Comparison of ENCODE assay signal across 7 cellular contexts in genomic region chr10:47565517-47565920, GRCh38. TPM values are rescaled to one million over a fixed set of nuclear protein-coding genes. Genes with fewer than 3 reads are reported as not detected.
DNase-seq lines count a peak whose midpoint lies in the region; ATAC-seq and TF ChIP-seq lines count a peak whose summit lies in the region.
"Not testable (repeated sequence)": the region's sequence is repeated elsewhere in the genome, so short reads cannot be mapped to it uniquely, and the experiment has no call there.

No MANE protein-coding gene starts in this region.

- intact Hi-C loops in left ventricle myocardium superior (cut with micrococcal nuclease); left lung (cut with DNase I); upper lobe of right lung (cut with DNase I): not testable (repeated sequence)

- not testable (repeated sequence) for H3K27ac Mint-ChIP-seq in endodermal cell; natural killer cell treated with Interleukin-12 subunit alpha and Interleukin-12 subunit beta and Interleukin-15 and Interleukin-18, amount 100 ng/mL, for 72 hours; stimulated activated memory B cell treated with anti-CD40 and anti-IgM and Interleukin-4, amounts not matched to agents 10 μg/mL and 1 μg/mL and 100 μg/mL, for 72 hours

- H3K27ac ChIP-seq in ACC112 (ENCODE audit: low read depth, low read length); endodermal cell (ENCODE audit: low read depth, low read length); left lung; upper lobe of right lung: not testable (repeated sequence)

- H3K79me2 ChIP-seq in ACC112 (ENCODE audit: control insufficient read depth, insufficient read depth, low read length, unreplicated experiment): not testable (repeated sequence)

- not testable (repeated sequence) for H3K4me1 Mint-ChIP-seq in endodermal cell; natural killer cell treated with Interleukin-12 subunit alpha and Interleukin-12 subunit beta and Interleukin-15 and Interleukin-18, amount 100 ng/mL, for 72 hours (ENCODE audit: low read depth in 2 of 2); stimulated activated memory B cell treated with anti-CD40 and anti-IgM and Interleukin-4, amounts not matched to agents 10 μg/mL and 1 μg/mL and 100 μg/mL, for 72 hours

- DNase-seq in endodermal cell: peak; percentile 8
- peak; percentile 23 for DNase-seq in left ventricle myocardium superior
- DNase-seq in left lung: peak in 1 of 2 donors; percentile 59
- DNase-seq in natural killer cell treated with Interleukin-12 subunit alpha and Interleukin-12 subunit beta and Interleukin-15 and Interleukin-18, amount 100 ng/mL, for 72 hours (ENCODE audit: low spot score): peak; percentile 58
- not testable (repeated sequence) for DNase-seq in upper lobe of right lung

- not testable (repeated sequence) for H3K4me1 ChIP-seq in ACC112 (ENCODE audit: control insufficient read depth, insufficient read depth, low read length, unreplicated experiment); endodermal cell (ENCODE audit: control insufficient read depth, insufficient read depth, low read length); left lung; upper lobe of right lung

- H3K9me3 ChIP-seq in endodermal cell (ENCODE audit: control insufficient read depth, low read length); left lung; upper lobe of right lung: not testable (repeated sequence)

- not testable (repeated sequence) for H3K27me3 ChIP-seq in ACC112 (ENCODE audit: insufficient read depth, low read length); endodermal cell (ENCODE audit: control insufficient read depth, insufficient read depth, low read length, poor library complexity, severe bottlenecking); left lung; upper lobe of right lung

- TF ChIP-seq CTCF in endodermal cell (conservative IDR thresholded peaks at IDR 0.05); left lung (IDR thresholded peaks at IDR 0.05); upper lobe of right lung (IDR thresholded peaks at IDR 0.05): not testable (repeated sequence)

- H3K9ac ChIP-seq in endodermal cell (ENCODE audit: extremely low read depth, low read length, poor library complexity, severe bottlenecking): not testable (repeated sequence)

- H3K9me3 Mint-ChIP-seq in endodermal cell; natural killer cell treated with Interleukin-12 subunit alpha and Interleukin-12 subunit beta and Interleukin-15 and Interleukin-18, amount 100 ng/mL, for 72 hours; stimulated activated memory B cell treated with anti-CD40 and anti-IgM and Interleukin-4, amounts not matched to agents 10 μg/mL and 1 μg/mL and 100 μg/mL, for 72 hours: not testable (repeated sequence)

- H3K27me3 Mint-ChIP-seq in endodermal cell (ENCODE audit: insufficient read depth); natural killer cell treated with Interleukin-12 subunit alpha and Interleukin-12 subunit beta and Interleukin-15 and Interleukin-18, amount 100 ng/mL, for 72 hours; stimulated activated memory B cell treated with anti-CD40 and anti-IgM and Interleukin-4, amounts not matched to agents 10 μg/mL and 1 μg/mL and 100 μg/mL, for 72 hours: not testable (repeated sequence)

- H3K36me3 Mint-ChIP-seq in endodermal cell (ENCODE audit: low read depth); natural killer cell treated with Interleukin-12 subunit alpha and Interleukin-12 subunit beta and Interleukin-15 and Interleukin-18, amount 100 ng/mL, for 72 hours; stimulated activated memory B cell treated with anti-CD40 and anti-IgM and Interleukin-4, amounts not matched to agents 10 μg/mL and 1 μg/mL and 100 μg/mL, for 72 hours: not testable (repeated sequence)

- 96% methylated on average over 39 of the region's 47 CpGs; no CpG with 5 or more reads in 1 of the 2 experiments for WGBS in endodermal cell (ENCODE audit: insufficient coverage in 1 of 2, insufficient read length in 1 of 2), 2 experiments

- H3K36me3 ChIP-seq in ACC112 (ENCODE audit: insufficient read depth, low read length); endodermal cell (ENCODE audit: control insufficient read depth, insufficient read depth, low read length); left lung; upper lobe of right lung: not testable (repeated sequence)

- H3K4me3 Mint-ChIP-seq in endodermal cell; natural killer cell treated with Interleukin-12 subunit alpha and Interleukin-12 subunit beta and Interleukin-15 and Interleukin-18, amount 100 ng/mL, for 72 hours; stimulated activated memory B cell treated with anti-CD40 and anti-IgM and Interleukin-4, amounts not matched to agents 10 μg/mL and 1 μg/mL and 100 μg/mL, for 72 hours: not testable (repeated sequence)

- H2AFZ ChIP-seq in ACC112 (ENCODE audit: low read length, unreplicated experiment): not testable (repeated sequence)

- 0 out of 2 replicates have a peak overlapping the region, but pooled peaks have one; percentile 43 for H3K4me3 ChIP-seq in ACC112 (ENCODE audit: low read depth, low read length)
- H3K4me3 ChIP-seq in endodermal cell (ENCODE audit: low read length); left lung; upper lobe of right lung: not testable (repeated sequence)

- not testable (repeated sequence) for ATAC-seq in left ventricle myocardium superior
- ATAC-seq in left lung (peak; percentile 79), upper lobe of right lung (peak; percentile 61)
- ATAC-seq in natural killer cell treated with Interleukin-12 subunit alpha and Interleukin-12 subunit beta and Interleukin-15 and Interleukin-18, amount 100 ng/mL, for 72 hours: peak in 1 of 2 donors; percentile 11
- ATAC-seq in stimulated activated memory B cell treated with anti-CD40 and anti-IgM and Interleukin-4, amounts not matched to agents 10 μg/mL and 1 μg/mL and 100 μg/mL, for 72 hours: peak; percentile 63

RNA-seq across cellular contexts. Expression of gene AGAP9, which starts 42.1 kb away (rescaled TPM):
- total RNA-seq in endodermal cell (10 to 100 TPM; 14.4 to 17.0 TPM), left ventricle myocardium superior (2.3 TPM), left lung (1 to 10 TPM; 6.3 to 7.8 TPM), upper lobe of right lung (6.0 TPM)
- polyA plus RNA-seq in endodermal cell (2013, experiment 1 of 2): 6.8 TPM
- polyA plus RNA-seq in endodermal cell (2013, experiment 2 of 2): 7.6 TPM
- total RNA-seq in natural killer cell treated with Interleukin-12 subunit alpha and Interleukin-12 subunit beta and Interleukin-15 and Interleukin-18, amount 100 ng/mL, for 72 hours: 1 to 10 TPM; 5.1 to 5.3 TPM
